In genomic region chr19:8695911-8696310, GRCh38 we compare ENCODE assay signal across 37 cellular contexts. TPM values are rescaled to one million over a fixed set of nuclear protein-coding genes. Genes with fewer than 3 reads are reported as not detected.
"Had no signal": no experiment of that assay in that cellular context is flagged by ENCODE, and none has a peak within 500 bp of the region (broad histone marks: within the 10 kb centered on the region; RNA-seq: fewer than 3 reads in every experiment).

No MANE protein-coding gene starts in this region.

- H3K27me3 Mint-ChIP-seq: activated T-cell treated with anti-CD3 and anti-CD28 coated beads, Interleukin-2, amount 50 U/mL, for 24 hours had no signal

- H3K9me3 Mint-ChIP-seq: activated CD4-positive, alpha-beta T cell treated with anti-CD3 and anti-CD28 coated beads, Interleukin-2, amount 10 ng/mL, durations not matched to agents 7 days and 5 days; activated naive CD4-positive, alpha-beta T cell treated with anti-CD3 and anti-CD28 coated beads, Interleukin-2, amount 50 U/mL, for 72 hours; activated naive CD8-positive, alpha-beta T cell treated with anti-CD3 and anti-CD28 coated beads, Interleukin-2, amount 50 U/mL, for 24 hours; activated T-cell treated with anti-CD3 and anti-CD28 coated beads, Interleukin-2, amount 50 U/mL, for 24 hours; activated T-cell treated with anti-CD3 and anti-CD28 coated beads, Interleukin-2, amount 50 U/mL, for 72 hours; effector memory CD8-positive, alpha-beta T cell; T-cell; T-helper 1 cell treated with Interleukin-12 subunit alpha and Interleukin-12 subunit beta and Interleukin-4 antibody, amounts not matched to agents 30 μg/mL and 1 μg/mL, for 36 hours; T-helper 2 cell treated with Interferon-gamma antibody and Interleukin-4, amounts not matched to agents 5 μg/mL and 100 μg/mL, for 36 hours had no signal

- DNase-seq: activated CD4-positive, alpha-beta T cell treated with anti-CD3 and anti-CD28 coated beads for 36 hours; activated CD4-positive, alpha-beta T cell treated with anti-CD3 and anti-CD28 coated beads, Interleukin-2, amount 10 ng/mL, durations not matched to agents 7 days and 5 days; activated CD4-positive, alpha-beta T cell treated with anti-CD3 and anti-CD28 coated beads, Interleukin-2, amount 50 U/mL, for 48 hours; activated CD4-positive, CD25-positive, alpha-beta regulatory T cell; activated CD4-positive, CD25-positive, alpha-beta regulatory T cell treated with anti-CD3 and anti-CD28 coated beads, Interleukin-2, amount 50 U/mL, for 72 hours; activated CD8-positive, alpha-beta memory T cell treated with anti-CD3 and anti-CD28 coated beads, Interleukin-2, amount 50 U/mL, for 48 hours; activated gamma-delta T cell; activated naive CD4-positive, alpha-beta T cell; activated naive CD4-positive, alpha-beta T cell treated with anti-CD3 and anti-CD28 coated beads, Interleukin-2, amount 10 ng/mL, durations not matched to agents 7 days and 5 days; activated naive CD8-positive, alpha-beta T cell treated with anti-CD3 and anti-CD28 coated beads, Interleukin-2, amount 50 U/mL, for 24 hours; activated T-cell treated with anti-CD3 and anti-CD28 coated beads for 4 hours; activated T-cell treated with anti-CD3 and anti-CD28 coated beads, Interleukin-2, amount 50 U/mL, for 24 hours; activated T-cell treated with anti-CD3 and anti-CD28 coated beads, Interleukin-2, amount 50 U/mL, for 72 hours; adrenal gland; amygdala; aorta; body of pancreas; caudate nucleus; cortex of kidney; dermis blood vessel endothelial cell; effector CD4-positive, alpha-beta T cell; effector memory CD8-positive, alpha-beta T cell; esophagus squamous epithelium; foreskin melanocyte; SW 1271; T-cell; T1000 had no signal

- ATAC-seq: activated CD4-positive, alpha-beta T cell treated with anti-CD3 and anti-CD28 coated beads for 36 hours; activated naive CD4-positive, alpha-beta T cell treated with anti-CD3 and anti-CD28 coated beads, Interleukin-2, amount 50 U/mL, for 72 hours; activated naive CD8-positive, alpha-beta T cell treated with anti-CD3 and anti-CD28 coated beads, Interleukin-2, amount 50 U/mL, for 24 hours; activated T-cell treated with anti-CD3 and anti-CD28 coated beads, Interleukin-2, amount 50 U/mL, for 72 hours; body of pancreas; effector memory CD8-positive, alpha-beta T cell; gastroesophageal sphincter; T-cell had no signal

- H3K4me3 Mint-ChIP-seq: activated CD4-positive, alpha-beta T cell treated with anti-CD3 and anti-CD28 coated beads for 36 hours; activated CD4-positive, alpha-beta T cell treated with anti-CD3 and anti-CD28 coated beads, Interleukin-2, amount 10 ng/mL, durations not matched to agents 7 days and 5 days; activated naive CD4-positive, alpha-beta T cell treated with anti-CD3 and anti-CD28 coated beads, Interleukin-2, amount 10 ng/mL, durations not matched to agents 7 days and 5 days; activated naive CD8-positive, alpha-beta T cell treated with anti-CD3 and anti-CD28 coated beads, Interleukin-2, amount 50 U/mL, for 24 hours; activated T-cell treated with anti-CD3 and anti-CD28 coated beads, Interleukin-2, amount 50 U/mL, for 24 hours; activated T-cell treated with anti-CD3 and anti-CD28 coated beads, Interleukin-2, amount 50 U/mL, for 72 hours; effector memory CD8-positive, alpha-beta T cell; T-cell; T-helper 1 cell treated with Interleukin-12 subunit alpha and Interleukin-12 subunit beta and Interleukin-4 antibody, amounts not matched to agents 30 μg/mL and 1 μg/mL, for 36 hours; T-helper 2 cell treated with Interferon-gamma antibody and Interleukin-4, amounts not matched to agents 5 μg/mL and 100 μg/mL, for 36 hours had no signal

- H3K36me3 Mint-ChIP-seq: activated naive CD4-positive, alpha-beta T cell treated with anti-CD3 and anti-CD28 coated beads, Interleukin-2, amount 50 U/mL, for 72 hours; T-cell had no signal

- H3K27ac Mint-ChIP-seq: activated CD4-positive, alpha-beta T cell treated with anti-CD3 and anti-CD28 coated beads for 36 hours; activated CD4-positive, alpha-beta T cell treated with anti-CD3 and anti-CD28 coated beads, Interleukin-2, amount 10 ng/mL, durations not matched to agents 7 days and 5 days; activated naive CD4-positive, alpha-beta T cell treated with anti-CD3 and anti-CD28 coated beads, Interleukin-2, amount 10 ng/mL, durations not matched to agents 7 days and 5 days; activated naive CD4-positive, alpha-beta T cell treated with anti-CD3 and anti-CD28 coated beads, Interleukin-2, amount 50 U/mL, for 72 hours; activated naive CD8-positive, alpha-beta T cell treated with anti-CD3 and anti-CD28 coated beads, Interleukin-2, amount 50 U/mL, for 24 hours; activated T-cell treated with anti-CD3 and anti-CD28 coated beads, Interleukin-2, amount 50 U/mL, for 24 hours; activated T-cell treated with anti-CD3 and anti-CD28 coated beads, Interleukin-2, amount 50 U/mL, for 72 hours; T-cell; T-helper 1 cell treated with Interleukin-12 subunit alpha and Interleukin-12 subunit beta and Interleukin-4 antibody, amounts not matched to agents 30 μg/mL and 1 μg/mL, for 36 hours; T-helper 2 cell treated with Interferon-gamma antibody and Interleukin-4, amounts not matched to agents 5 μg/mL and 100 μg/mL, for 36 hours had no signal

RNA-seq across cellular contexts. Expression of gene ACTL9, which starts 2.7 kb away (rescaled TPM):
- total RNA-seq: activated CD4-positive, alpha-beta T cell treated with anti-CD3 and anti-CD28 coated beads for 36 hours; activated CD4-positive, alpha-beta T cell treated with anti-CD3 and anti-CD28 coated beads, Interleukin-2, amount 10 ng/mL, durations not matched to agents 7 days and 5 days; activated naive CD4-positive, alpha-beta T cell treated with anti-CD3 and anti-CD28 coated beads, Interleukin-2, amount 50 U/mL, for 72 hours; activated T-cell treated with anti-CD3 and anti-CD28 coated beads, Interleukin-2, amount 50 U/mL, for 72 hours; adrenal gland; aorta; body of pancreas; chondrocyte; dermis blood vessel endothelial cell; endothelial cell of umbilical vein; esophagus squamous epithelium; fibroblast of lung; fibroblast of villous mesenchyme; gastroesophageal sphincter; glomerular endothelial cell; T-cell had no signal
- polyA plus RNA-seq: adrenal gland, aorta, endothelial cell of umbilical vein, esophagus, fibroblast of lung had no signal

RNA-seq across cellular contexts. Expression of gene OR2Z1, which starts 25.5 kb away (rescaled TPM):
- total RNA-seq: activated CD4-positive, alpha-beta T cell treated with anti-CD3 and anti-CD28 coated beads for 36 hours; activated CD4-positive, alpha-beta T cell treated with anti-CD3 and anti-CD28 coated beads, Interleukin-2, amount 10 ng/mL, durations not matched to agents 7 days and 5 days; activated naive CD4-positive, alpha-beta T cell treated with anti-CD3 and anti-CD28 coated beads, Interleukin-2, amount 50 U/mL, for 72 hours; activated T-cell treated with anti-CD3 and anti-CD28 coated beads, Interleukin-2, amount 50 U/mL, for 72 hours; adrenal gland; aorta; body of pancreas; chondrocyte; dermis blood vessel endothelial cell; endothelial cell of umbilical vein; esophagus squamous epithelium; fibroblast of lung; fibroblast of villous mesenchyme; gastroesophageal sphincter; glomerular endothelial cell; T-cell had no signal
- polyA plus RNA-seq: adrenal gland, aorta, endothelial cell of umbilical vein, esophagus, fibroblast of lung had no signal
